Comparison of ENCODE assay signal across 28 cellular contexts in genomic region chr3:28980131-28980530, GRCh38.
"Had no signal": no experiment of that assay in that cellular context is flagged by ENCODE, and none has a peak within 500 bp of the region (broad histone marks: within the 10 kb centered on the region; RNA-seq: fewer than 3 reads in every experiment).

No MANE protein-coding gene starts in this region.

- H3K27ac Mint-ChIP-seq: naive thymus-derived CD4-positive, alpha-beta T cell; natural killer cell; nephron; stimulated activated effector memory CD8-positive, alpha-beta T cell treated with anti-CD3 and anti-CD28 coated beads, Interleukin-12 subunit alpha, Interleukin-12 subunit beta, amount 100 ng/mL, for 72 hours; type B pancreatic cell had no signal

- H3K9me3 Mint-ChIP-seq: nephron had no signal

- H3K27ac ChIP-seq: neutrophil, pancreas, prostate gland, right lobe of liver, sigmoid colon, suprapubic skin, testis, tibial artery, transverse colon, upper lobe of right lung, vagina had no signal

- H3K36me3 ChIP-seq: neutrophil, pancreas, prostate gland, right lobe of liver, sigmoid colon, suprapubic skin, tibial artery, transverse colon, upper lobe of right lung, vagina had no signal

- H3K4me1 Mint-ChIP-seq: naive thymus-derived CD4-positive, alpha-beta T cell; natural killer cell; nephron; stimulated activated effector memory CD8-positive, alpha-beta T cell treated with anti-CD3 and anti-CD28 coated beads, Interleukin-12 subunit alpha, Interleukin-12 subunit beta, amount 100 ng/mL, for 72 hours; stimulated activated naive CD8-positive, alpha-beta T cell treated with anti-CD3 and anti-CD28 coated beads, Interleukin-15, amount 100 ng/mL, for 72 hours had no signal

- H3K36me3 Mint-ChIP-seq: naive thymus-derived CD4-positive, alpha-beta T cell; natural killer cell; stimulated activated effector memory CD8-positive, alpha-beta T cell treated with anti-CD3 and anti-CD28 coated beads, Interleukin-12 subunit alpha, Interleukin-12 subunit beta, amount 100 ng/mL, for 72 hours; type B pancreatic cell had no signal

- DNase-seq: naive thymus-derived CD4-positive, alpha-beta T cell; natural killer cell; nucleus accumbens; pancreas; retina; right cardiac atrium; right lobe of liver; sigmoid colon; small intestine; stimulated activated CD4-positive, alpha-beta T cell treated with anti-CD3 and anti-CD28 coated beads, Interleukin-15, amount 100 ng/mL, for 24 hours; stimulated activated CD4-positive, alpha-beta T cell treated with anti-CD3 and anti-CD28 coated beads, Interleukin-2, amount 100 ng/mL, for 24 hours; stimulated activated CD4-positive, alpha-beta T cell treated with anti-CD3 and anti-CD28 coated beads, Interleukin-2, amount 100 ng/mL, for 48 hours; stimulated activated CD4-positive, alpha-beta T cell treated with anti-CD3 and anti-CD28 coated beads, Interleukin-4, amount 100 ng/mL, for 24 hours; stimulated activated naive CD4-positive, alpha-beta T cell; stimulated activated naive CD8-positive, alpha-beta T cell treated with anti-CD3 and anti-CD28 coated beads, Interleukin-15, amount 100 ng/mL, for 72 hours; stimulated activated naive CD8-positive, alpha-beta T cell treated with anti-CD3 and anti-CD28 coated beads, Interleukin-15, Interleukin-2, amounts not matched to agents 100 U/mL and 50 U/mL, for 24 hours; substantia nigra; testis; tibial artery; transverse colon; upper lobe of right lung had no signal

- H3K27me3 ChIP-seq: neutrophil, pancreas, right lobe of liver, sigmoid colon, suprapubic skin, testis, tibial artery, transverse colon, upper lobe of right lung, vagina had no signal

- ATAC-seq: naive thymus-derived CD4-positive, alpha-beta T cell; natural killer cell; pancreas; right cardiac atrium; right lobe of liver; stimulated activated naive CD8-positive, alpha-beta T cell treated with anti-CD3 and anti-CD28 coated beads, Interleukin-15, amount 100 ng/mL, for 72 hours; upper lobe of right lung had no signal

- H3K4me3 ChIP-seq: pancreas, prostate gland, right lobe of liver, sigmoid colon, suprapubic skin, testis, tibial artery, transverse colon, upper lobe of right lung, vagina had no signal

- H3K9me3 ChIP-seq: neutrophil, pancreas, prostate gland, right lobe of liver, sigmoid colon, suprapubic skin, testis, tibial artery, transverse colon, upper lobe of right lung, vagina had no signal

- H3K27me3 Mint-ChIP-seq: type B pancreatic cell had no signal

- H3K4me3 Mint-ChIP-seq: naive thymus-derived CD4-positive, alpha-beta T cell; natural killer cell; nephron; stimulated activated effector memory CD8-positive, alpha-beta T cell treated with anti-CD3 and anti-CD28 coated beads, Interleukin-12 subunit alpha, Interleukin-12 subunit beta, amount 100 ng/mL, for 72 hours; stimulated activated naive CD8-positive, alpha-beta T cell treated with anti-CD3 and anti-CD28 coated beads, Interleukin-15, amount 100 ng/mL, for 72 hours; type B pancreatic cell had no signal

- H3K4me1 ChIP-seq: pancreas, prostate gland, right lobe of liver, sigmoid colon, suprapubic skin, testis, tibial artery, transverse colon, upper lobe of right lung, vagina had no signal
